2 cellular contexts compared by ENCODE assay signal in the genomic region with DNA sequence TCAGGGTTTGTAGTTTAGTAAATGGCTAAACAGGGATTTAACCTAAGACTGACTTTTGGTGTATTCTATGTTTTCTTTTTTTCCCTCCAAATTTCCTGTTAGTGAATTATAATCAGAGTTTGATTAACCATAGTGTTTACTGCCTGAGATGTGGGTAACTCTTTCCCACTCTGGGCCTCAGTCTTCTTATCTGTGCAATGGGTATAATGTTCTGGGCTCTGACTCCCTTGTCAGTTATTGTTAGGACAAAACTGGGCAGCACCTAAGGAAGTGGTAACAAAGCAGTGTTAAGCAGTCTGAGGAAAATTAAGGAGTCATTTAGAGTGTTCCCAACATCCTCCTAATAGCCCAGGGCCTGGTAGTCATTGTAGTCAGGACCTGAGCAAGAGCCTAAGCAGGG.
TF ChIP-seq lines count a peak whose summit lies in the region.

No MANE protein-coding gene starts in this region.

TF ChIP-seq in HepG2, 621 proteins besides CTCF, POLR2A, EP300 and RAD21 (continued from another document):
- TF ChIP-seq AGO2 (optimal IDR thresholded peaks at IDR 0.05; ENCODE audit: low read depth, low read length) (no peak), ZNF530 (CRISPR knock-in tag; IDR thresholded peaks at IDR 0.05; ENCODE audit: low read depth) (no peak), PREB (CRISPR knock-in tag; IDR thresholded peaks at IDR 0.05) (no peak)
TF ChIP-seq in HepG2: peak in this region for 1.

TF ChIP-seq in K562, 482 proteins besides CTCF, POLR2A, EP300 and RAD21 (continued from another document):
- peak; percentile 90 for TF ChIP-seq RBM25 (IDR thresholded peaks at IDR 0.05; ENCODE audit: low read depth, low read length, severe bottlenecking)
